1 cellular context compared by ENCODE assay signal in the genomic region with DNA sequence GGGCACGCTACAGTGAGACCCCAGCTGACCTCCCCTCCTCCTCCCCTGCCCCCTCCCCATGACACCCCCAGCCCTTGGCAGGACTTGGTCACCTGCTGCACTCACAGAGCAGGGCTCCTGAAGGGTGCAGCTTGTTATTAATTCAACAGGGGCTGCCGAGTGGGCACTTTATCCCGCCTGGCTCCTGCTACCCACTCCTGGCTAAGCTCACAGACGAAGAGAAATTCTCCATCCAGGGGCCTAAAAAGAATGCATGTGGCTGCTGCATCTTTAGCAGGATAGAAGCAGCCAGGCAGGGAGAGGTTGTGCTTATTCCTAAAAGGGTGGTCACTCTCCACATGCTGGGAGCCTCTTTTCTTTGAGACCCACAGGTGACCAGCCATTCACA.
TF ChIP-seq lines count a peak whose summit lies in the region.

No MANE protein-coding gene starts in this region.

TF ChIP-seq in HepG2, 621 proteins besides CTCF, POLR2A, EP300 and RAD21:
- no peak for TF ChIP-seq ZEB1 (IDR thresholded peaks at IDR 0.05; ENCODE audit: insufficient replicate concordance, low read depth)
TF ChIP-seq in HepG2: peak in this region for 0.
